ENCODE assay signal across 24 cellular contexts in genomic region chr15:53068671-53069070, GRCh38.
"Had no signal": no experiment of that assay in that cellular context is flagged by ENCODE, and none has a peak within 500 bp of the region (broad histone marks: within the 10 kb centered on the region; RNA-seq: fewer than 3 reads in every experiment).

No MANE protein-coding gene starts in this region.

- H3K27ac ChIP-seq: colonic mucosa, esophagus muscularis mucosa, foreskin keratinocyte, gastrocnemius medialis, heart right ventricle, left lung, lower lobe of right lung had no signal

- H3K4me3 Mint-ChIP-seq: dendritic cell treated with granulocyte-macrophage colony-stimulating factor and Interleukin-4, amounts not matched to agents 40 ng/mL and 50 ng/mL, for 4 days; effector memory CD8-positive, alpha-beta T cell; endodermal cell; mesothelial cell of epicardium; naive B cell had no signal

- H3K4me1 ChIP-seq: colonic mucosa, esophagus muscularis mucosa, foreskin keratinocyte, gastrocnemius medialis, heart right ventricle, left lung, lower lobe of right lung had no signal

- H3K36me3 Mint-ChIP-seq: mesothelial cell of epicardium, naive B cell had no signal

- H3K27me3 ChIP-seq: colonic mucosa, esophagus muscularis mucosa, foreskin keratinocyte, gastrocnemius medialis, left lung had no signal

- DNase-seq: colonic mucosa; cortex of kidney; effector CD8-positive, alpha-beta T cell; effector memory CD8-positive, alpha-beta T cell; endodermal cell; foreskin keratinocyte; gastrocnemius medialis; glutamatergic neuron; head of caudate nucleus; heart right ventricle; hippocampal formation; left cardiac atrium; left lung; left ventricle myocardium superior; lower lobe of right lung; mesenchymal stem cell; mucosa of descending colon; naive B cell had no signal

- H3K4me3 ChIP-seq: colonic mucosa, esophagus muscularis mucosa, gastrocnemius medialis, heart right ventricle, left lung, lower lobe of right lung, mucosa of descending colon had no signal

- ATAC-seq: effector memory CD8-positive, alpha-beta T cell; foreskin keratinocyte; gastrocnemius medialis; heart right ventricle; left cardiac atrium; left lung; left ventricle myocardium superior; lower lobe of right lung; mucosa of descending colon had no signal

- H3K36me3 ChIP-seq: colonic mucosa, esophagus muscularis mucosa, gastrocnemius medialis, heart right ventricle, left lung, lower lobe of right lung had no signal

- H3K27ac Mint-ChIP-seq: dendritic cell treated with granulocyte-macrophage colony-stimulating factor and Interleukin-4, amounts not matched to agents 40 ng/mL and 50 ng/mL, for 4 days; effector memory CD8-positive, alpha-beta T cell; endodermal cell; mesothelial cell of epicardium; naive B cell had no signal

- FAIRE-seq: endometrium, islet of Langerhans, keratinocyte had no signal

- H3K4me1 Mint-ChIP-seq: mesothelial cell of epicardium, naive B cell had no signal

- H3K9me3 ChIP-seq: colonic mucosa, esophagus muscularis mucosa, gastrocnemius medialis, heart right ventricle, left lung, lower lobe of right lung, mucosa of descending colon had no signal

- H3K9me3 Mint-ChIP-seq: dendritic cell treated with granulocyte-macrophage colony-stimulating factor and Interleukin-4, amounts not matched to agents 40 ng/mL and 50 ng/mL, for 4 days; endodermal cell; mesothelial cell of epicardium had no signal

- H3K27me3 Mint-ChIP-seq: dendritic cell treated with granulocyte-macrophage colony-stimulating factor and Interleukin-4, amounts not matched to agents 40 ng/mL and 50 ng/mL, for 4 days; effector memory CD8-positive, alpha-beta T cell had no signal
